Comparison of ENCODE assay signal across 7 cellular contexts in the genomic region with DNA sequence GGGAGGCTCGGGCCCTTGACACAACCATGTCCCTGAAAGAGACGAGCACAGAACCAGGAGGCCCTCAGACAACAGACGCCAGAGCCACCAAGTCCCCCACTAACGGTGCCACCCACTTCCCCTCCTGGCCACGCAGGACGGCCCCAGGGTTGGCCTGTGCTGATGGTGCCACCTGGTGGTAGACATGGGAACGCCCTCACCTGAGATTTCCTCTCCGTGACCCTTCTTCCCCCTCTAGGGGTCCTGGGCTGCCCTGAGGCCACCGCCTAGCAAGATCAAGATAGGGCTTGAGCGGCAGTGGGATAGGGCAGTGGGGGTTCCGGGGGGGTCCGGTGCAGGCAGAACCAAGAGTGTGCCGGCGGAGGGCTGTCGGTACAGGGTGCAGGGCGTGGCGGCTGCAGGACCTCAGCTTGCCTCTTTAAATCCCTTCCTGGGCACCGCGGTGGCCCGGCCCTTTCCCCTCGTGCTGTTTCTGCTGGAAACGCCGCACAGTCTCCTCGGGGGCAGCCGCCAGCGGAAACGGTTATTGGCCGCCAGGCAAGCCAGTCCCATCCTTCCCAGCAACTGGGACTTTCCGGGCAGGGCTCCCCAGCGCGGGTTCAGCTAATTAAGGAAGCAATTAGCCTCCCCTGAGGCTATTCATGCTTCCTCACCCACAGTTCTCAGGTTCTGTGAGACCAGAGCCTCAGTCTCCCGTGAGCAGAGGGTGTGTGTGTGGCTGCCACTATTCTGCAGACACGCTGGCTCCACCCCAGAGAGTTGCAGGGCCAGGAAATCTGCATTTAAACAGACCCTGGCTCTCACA. TPM values are rescaled to one million over a fixed set of nuclear protein-coding genes. Genes with fewer than 3 reads are reported as not detected.
DNase-seq lines count a peak whose midpoint lies in the region; ATAC-seq and TF ChIP-seq lines count a peak whose summit lies in the region.

No MANE protein-coding gene starts in this region.

- H3K4me1 Mint-ChIP-seq in activated CD8-positive, alpha-beta T cell treated with anti-CD3 and anti-CD28 coated beads, Interleukin-2, amount 10 ng/mL, durations not matched to agents 7 days and 5 days (ENCODE audit: low read depth) = peaks cover 34% of the 10 kb centered on the region

- no peaks in the 10 kb centered on the region for H3K36me3 ChIP-seq in effector memory CD4-positive, alpha-beta T cell (ENCODE audit: control insufficient read depth, insufficient read depth, low read length)
- H3K36me3 ChIP-seq in mesodermal cell (ENCODE audit: control insufficient read depth, insufficient read depth, low read length) = no peaks in the 10 kb centered on the region

- ATAC-seq in HG02981 (IDR thresholded peaks at IDR 0.05; ENCODE audit: unreplicated experiment) = peak; percentile 58
- ATAC-seq in activated CD8-positive, alpha-beta T cell treated with anti-CD3 and anti-CD28 coated beads, Interleukin-2, amount 10 ng/mL, durations not matched to agents 7 days and 5 days = peak; percentile 96

- H3K9me3 ChIP-seq in effector memory CD4-positive, alpha-beta T cell (ENCODE audit: control insufficient read depth, low read length) = no peaks in the 10 kb centered on the region
- H3K9me3 ChIP-seq in mesodermal cell (ENCODE audit: control insufficient read depth, low read length) = no peaks in the 10 kb centered on the region

- CTCF ChIA-PET in activated CD8-positive, alpha-beta T cell treated with anti-CD3 and anti-CD28 coated beads, Interleukin-2, amount 10 ng/mL, durations not matched to agents 7 days and 5 days (lab: Charles Lee) = interaction anchor here (0.6 to 6.5 kb wide), 17 partner anchors 12 to 1137 kb away, joined by 3 to 67 read pairs (median 4); partner anchors contain the start of genes NDUFA6 and ZC3H7B

- H3K27ac ChIP-seq in effector memory CD4-positive, alpha-beta T cell (ENCODE audit: insufficient read depth, low read length, poor library complexity, severe bottlenecking) = peak overlapping the region; percentile 6
- no peak overlapping the region for H3K27ac ChIP-seq in mesodermal cell (ENCODE audit: low read depth, low read length, severe bottlenecking)

- WGBS in mesodermal cell (ENCODE audit: insufficient coverage in 2 of 2), 2 experiments = 2 to 3% methylated on average over 23 to 26 of the region's 33 CpGs

- peak; percentile 87 for DNase-seq in GM13976 (ENCODE audit: low spot score)
- DNase-seq in NCI-H748 treated with DMSO at 0.1 percent for 48 hours (lab: John Stamatoyannopoulos, UW) = peak; percentile 66
- peak; percentile 89 for DNase-seq in activated CD8-positive, alpha-beta T cell treated with anti-CD3 and anti-CD28 coated beads, Interleukin-2, amount 10 ng/mL, durations not matched to agents 7 days and 5 days
- DNase-seq in effector memory CD4-positive, alpha-beta T cell = peak; percentile 69 to 80 (median 75)
- DNase-seq in stimulated activated CD8-positive, alpha-beta memory T cell treated with anti-CD3 and anti-CD28 coated beads, Interleukin-15, amount 100 ng/mL, for 24 hours (ENCODE audit: low read depth) = peak; percentile 49

- H3K27me3 Mint-ChIP-seq in activated CD8-positive, alpha-beta T cell treated with anti-CD3 and anti-CD28 coated beads, Interleukin-2, amount 10 ng/mL, durations not matched to agents 7 days and 5 days (ENCODE audit: low read depth) = peaks cover 4% of the 10 kb centered on the region

- POLR2A ChIA-PET in activated CD8-positive, alpha-beta T cell treated with anti-CD3 and anti-CD28 coated beads, Interleukin-2, amount 10 ng/mL, durations not matched to agents 7 days and 5 days (lab: Charles Lee) = interaction anchor here (0.7 kb wide), 1 partner anchor 346 kb away, joined by 3 read pairs; no protein-coding TSS in a partner anchor

- no peaks in the 10 kb centered on the region for H3K36me3 Mint-ChIP-seq in activated CD8-positive, alpha-beta T cell treated with anti-CD3 and anti-CD28 coated beads, Interleukin-2, amount 10 ng/mL, durations not matched to agents 7 days and 5 days (ENCODE audit: low read depth)

- no peaks in the 10 kb centered on the region for H3K9me3 Mint-ChIP-seq in activated CD8-positive, alpha-beta T cell treated with anti-CD3 and anti-CD28 coated beads, Interleukin-2, amount 10 ng/mL, durations not matched to agents 7 days and 5 days (ENCODE audit: insufficient read depth)

- peaks cover 9% of the 10 kb centered on the region for H3K4me1 ChIP-seq in effector memory CD4-positive, alpha-beta T cell (ENCODE audit: control insufficient read depth, insufficient read depth, low read length, poor library complexity, severe bottlenecking)
- H3K4me1 ChIP-seq in mesodermal cell (ENCODE audit: control insufficient read depth, insufficient read depth, low read length, poor library complexity, severe bottlenecking) = no peaks in the 10 kb centered on the region

- in situ Hi-C loops in GM13976 (cut with MboI; ENCODE audit: low sequenced_read_pairs, unreplicated experiment) = loop anchor here (10.0 to 25.0 kb wide), 3 partner anchors 263 to 475 kb away; partner anchors contain the start of genes NDUFA6, SEPTIN3 and SMIM45

- TF ChIP-seq CTCF in GM13976 (IDR thresholded peaks at IDR 0.05; ENCODE audit: borderline replicate concordance, control extremely low read depth, extremely low read depth, insufficient read depth, missing control alignments) = peak; percentile 94

- peak overlapping the region; percentile 74 for H3K27ac Mint-ChIP-seq in activated CD8-positive, alpha-beta T cell treated with anti-CD3 and anti-CD28 coated beads, Interleukin-2, amount 10 ng/mL, durations not matched to agents 7 days and 5 days

- H3K4me3 ChIP-seq in effector memory CD4-positive, alpha-beta T cell (ENCODE audit: insufficient read depth, low read depth, low read length, poor library complexity, severe bottlenecking) = peak overlapping the region; percentile 48
- peak overlapping the region; percentile 37 for H3K4me3 ChIP-seq in mesodermal cell (ENCODE audit: extremely low read depth, insufficient read depth, low read length, poor library complexity, severe bottlenecking)

- H3K27me3 ChIP-seq in effector memory CD4-positive, alpha-beta T cell (replicated peaks; ENCODE audit: control insufficient read depth, insufficient read depth, low read length, poor library complexity, severe bottlenecking) = no peaks in the 10 kb centered on the region

- peak overlapping the region; percentile 76 for H3K4me3 Mint-ChIP-seq in activated CD8-positive, alpha-beta T cell treated with anti-CD3 and anti-CD28 coated beads, Interleukin-2, amount 10 ng/mL, durations not matched to agents 7 days and 5 days

RNA-seq across cellular contexts. Expression of gene NFAM1, which starts 5.5 kb away (rescaled TPM):
- total RNA-seq in activated CD8-positive, alpha-beta T cell treated with anti-CD3 and anti-CD28 coated beads, Interleukin-2, amount 10 ng/mL, durations not matched to agents 7 days and 5 days = under 1 TPM in 1 of 2 experiments, not detected in 1; 0.05 TPM
- polyA plus RNA-seq in mesodermal cell (2013, experiment 1 of 2) = 0.70 TPM
- 0.46 TPM for polyA plus RNA-seq in mesodermal cell (2013, experiment 2 of 2)
